ENCODE assay signal across 1 cellular context in the genomic region with DNA sequence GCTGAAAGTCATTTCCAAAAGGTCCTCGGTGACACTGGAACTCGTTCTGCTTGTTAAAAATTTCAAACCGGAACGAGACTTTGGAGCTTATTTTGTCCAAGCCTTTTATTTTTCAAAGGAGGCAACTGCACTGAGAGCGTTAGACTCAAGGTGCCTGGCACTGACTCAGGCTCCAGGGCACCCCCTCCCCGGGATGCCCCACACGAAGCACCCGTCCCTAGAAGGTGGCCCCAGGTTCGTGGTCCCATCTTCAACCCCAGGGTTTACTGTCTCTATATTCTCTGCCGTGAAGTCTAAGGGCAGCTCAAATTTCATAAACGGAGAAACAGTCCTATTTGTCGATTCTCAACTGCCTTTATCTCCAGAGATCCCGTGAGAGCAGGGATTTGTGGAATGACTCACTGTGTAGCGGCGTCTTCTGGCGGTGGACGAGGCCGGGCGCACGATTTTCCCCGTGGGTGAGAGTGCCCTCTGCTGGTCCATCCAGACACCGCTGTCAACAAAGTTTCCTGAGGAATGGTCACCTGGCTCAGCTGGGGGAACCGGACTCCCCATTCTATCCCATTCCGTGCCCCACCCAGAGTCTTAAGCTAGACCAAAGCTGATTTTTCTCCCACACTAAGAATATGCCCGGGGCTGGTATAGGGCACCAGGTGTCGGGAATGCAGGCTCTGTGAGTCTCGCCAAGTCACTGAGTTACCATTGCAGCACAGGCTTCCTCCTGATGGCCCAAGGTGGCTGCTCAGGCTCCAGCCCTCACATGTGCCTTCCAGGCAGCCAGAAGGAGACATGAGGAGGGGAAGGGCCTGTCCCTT.
A peak's percentile ranks its signal among the peaks of the same experiment; 100 is the strongest.
TF ChIP-seq lines count a peak whose summit lies in the region.

No MANE protein-coding gene starts in this region.

TF ChIP-seq in HEK293, 187 proteins besides CTCF, POLR2A, EP300 and RAD21 (continued from another document and continues in another):
- TF ChIP-seq, protein P1, sequence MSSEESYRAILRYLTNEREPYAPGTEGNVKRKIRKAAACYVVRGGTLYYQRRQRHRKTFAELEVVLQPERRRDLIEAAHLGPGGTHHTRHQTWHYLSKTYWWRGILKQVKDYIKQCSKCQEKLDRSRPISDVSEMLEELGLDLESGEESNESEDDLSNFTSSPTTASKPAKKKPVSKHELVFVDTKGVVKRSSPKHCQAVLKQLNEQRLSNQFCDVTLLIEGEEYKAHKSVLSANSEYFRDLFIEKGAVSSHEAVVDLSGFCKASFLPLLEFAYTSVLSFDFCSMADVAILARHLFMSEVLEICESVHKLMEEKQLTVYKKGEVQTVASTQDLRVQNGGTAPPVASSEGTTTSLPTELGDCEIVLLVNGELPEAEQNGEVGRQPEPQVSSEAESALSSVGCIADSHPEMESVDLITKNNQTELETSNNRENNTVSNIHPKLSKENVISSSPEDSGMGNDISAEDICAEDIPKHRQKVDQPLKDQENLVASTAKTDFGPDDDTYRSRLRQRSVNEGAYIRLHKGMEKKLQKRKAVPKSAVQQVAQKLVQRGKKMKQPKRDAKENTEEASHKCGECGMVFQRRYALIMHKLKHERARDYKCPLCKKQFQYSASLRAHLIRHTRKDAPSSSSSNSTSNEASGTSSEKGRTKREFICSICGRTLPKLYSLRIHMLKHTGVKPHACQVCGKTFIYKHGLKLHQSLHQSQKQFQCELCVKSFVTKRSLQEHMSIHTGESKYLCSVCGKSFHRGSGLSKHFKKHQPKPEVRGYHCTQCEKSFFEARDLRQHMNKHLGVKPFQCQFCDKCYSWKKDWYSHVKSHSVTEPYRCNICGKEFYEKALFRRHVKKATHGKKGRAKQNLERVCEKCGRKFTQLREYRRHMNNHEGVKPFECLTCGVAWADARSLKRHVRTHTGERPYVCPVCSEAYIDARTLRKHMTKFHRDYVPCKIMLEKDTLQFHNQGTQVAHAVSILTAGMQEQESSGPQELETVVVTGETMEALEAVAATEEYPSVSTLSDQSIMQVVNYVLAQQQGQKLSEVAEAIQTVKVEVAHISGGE (tag by site-specific recombination; conservative IDR thresholded peaks at IDR 0.05; ENCODE audit: low read depth), result no peak
- TF ChIP-seq ZNF555 (tag by site-specific recombination; conservative IDR thresholded peaks at IDR 0.05) (no peak), ZNF16 (tag by site-specific recombination; IDR thresholded peaks at IDR 0.05; ENCODE audit: low read depth) (no peak), ZSCAN30 (tag by site-specific recombination; IDR thresholded peaks at IDR 0.05) (no peak), TCF7L2 (IDR thresholded peaks at IDR 0.05; ENCODE audit: borderline replicate concordance, low read depth, low read length) (no peak), ZFP41 (tag by site-specific recombination; IDR thresholded peaks at IDR 0.05; ENCODE audit: borderline replicate concordance) (no peak), ZNF324 (tag by site-specific recombination; IDR thresholded peaks at IDR 0.05) (no peak), ZFP69B (tag by site-specific recombination; IDR thresholded peaks at IDR 0.05) (no peak), ZNF138 (tag by site-specific recombination; IDR thresholded peaks at IDR 0.05; ENCODE audit: borderline replicate concordance) (no peak), ZNF354C (tag by site-specific recombination; IDR thresholded peaks at IDR 0.05; ENCODE audit: borderline replicate concordance, low read depth) (no peak), GLI4 (tag by site-specific recombination; IDR thresholded peaks at IDR 0.05) (no peak), ZNF157 (tag by site-specific recombination; IDR thresholded peaks at IDR 0.05) (no peak), ZNF626 (tag by site-specific recombination; IDR thresholded peaks at IDR 0.05) (no peak), MYNN (tag by site-specific recombination; IDR thresholded peaks at IDR 0.05; ENCODE audit: borderline replicate concordance) (no peak), ZNF629 (tag by site-specific recombination; IDR thresholded peaks at IDR 0.05) (peak; percentile 30; the same call in 1 of the 2 replicates), HOXD13 (CRISPR knock-in tag; IDR thresholded peaks at IDR 0.05; ENCODE audit: borderline replicate concordance) (no peak), ZNF146 (tag by site-specific recombination; IDR thresholded peaks at IDR 0.05) (no peak), ZFP37 (tag by site-specific recombination; IDR thresholded peaks at IDR 0.05) (no peak), GLIS2 (tag by site-specific recombination; IDR thresholded peaks at IDR 0.05) (peak; percentile 63), ZNF426 (tag by site-specific recombination; IDR thresholded peaks at IDR 0.05) (no peak), ZNF155 (tag by site-specific recombination; IDR thresholded peaks at IDR 0.05) (no peak), KLF8 (tag by site-specific recombination; IDR thresholded peaks at IDR 0.05) (peak; percentile 27; the same call in 1 of the 2 replicates), ZNF660 (tag by site-specific recombination; IDR thresholded peaks at IDR 0.05) (peak; percentile 74; the same call in 1 of the 2 replicates), ZNF623 (tag by site-specific recombination; IDR thresholded peaks at IDR 0.05) (no peak), SP7 (tag by site-specific recombination; IDR thresholded peaks at IDR 0.05) (peak; percentile 54; the same call in 1 of the 2 replicates)
- TF ChIP-seq, protein P2, sequence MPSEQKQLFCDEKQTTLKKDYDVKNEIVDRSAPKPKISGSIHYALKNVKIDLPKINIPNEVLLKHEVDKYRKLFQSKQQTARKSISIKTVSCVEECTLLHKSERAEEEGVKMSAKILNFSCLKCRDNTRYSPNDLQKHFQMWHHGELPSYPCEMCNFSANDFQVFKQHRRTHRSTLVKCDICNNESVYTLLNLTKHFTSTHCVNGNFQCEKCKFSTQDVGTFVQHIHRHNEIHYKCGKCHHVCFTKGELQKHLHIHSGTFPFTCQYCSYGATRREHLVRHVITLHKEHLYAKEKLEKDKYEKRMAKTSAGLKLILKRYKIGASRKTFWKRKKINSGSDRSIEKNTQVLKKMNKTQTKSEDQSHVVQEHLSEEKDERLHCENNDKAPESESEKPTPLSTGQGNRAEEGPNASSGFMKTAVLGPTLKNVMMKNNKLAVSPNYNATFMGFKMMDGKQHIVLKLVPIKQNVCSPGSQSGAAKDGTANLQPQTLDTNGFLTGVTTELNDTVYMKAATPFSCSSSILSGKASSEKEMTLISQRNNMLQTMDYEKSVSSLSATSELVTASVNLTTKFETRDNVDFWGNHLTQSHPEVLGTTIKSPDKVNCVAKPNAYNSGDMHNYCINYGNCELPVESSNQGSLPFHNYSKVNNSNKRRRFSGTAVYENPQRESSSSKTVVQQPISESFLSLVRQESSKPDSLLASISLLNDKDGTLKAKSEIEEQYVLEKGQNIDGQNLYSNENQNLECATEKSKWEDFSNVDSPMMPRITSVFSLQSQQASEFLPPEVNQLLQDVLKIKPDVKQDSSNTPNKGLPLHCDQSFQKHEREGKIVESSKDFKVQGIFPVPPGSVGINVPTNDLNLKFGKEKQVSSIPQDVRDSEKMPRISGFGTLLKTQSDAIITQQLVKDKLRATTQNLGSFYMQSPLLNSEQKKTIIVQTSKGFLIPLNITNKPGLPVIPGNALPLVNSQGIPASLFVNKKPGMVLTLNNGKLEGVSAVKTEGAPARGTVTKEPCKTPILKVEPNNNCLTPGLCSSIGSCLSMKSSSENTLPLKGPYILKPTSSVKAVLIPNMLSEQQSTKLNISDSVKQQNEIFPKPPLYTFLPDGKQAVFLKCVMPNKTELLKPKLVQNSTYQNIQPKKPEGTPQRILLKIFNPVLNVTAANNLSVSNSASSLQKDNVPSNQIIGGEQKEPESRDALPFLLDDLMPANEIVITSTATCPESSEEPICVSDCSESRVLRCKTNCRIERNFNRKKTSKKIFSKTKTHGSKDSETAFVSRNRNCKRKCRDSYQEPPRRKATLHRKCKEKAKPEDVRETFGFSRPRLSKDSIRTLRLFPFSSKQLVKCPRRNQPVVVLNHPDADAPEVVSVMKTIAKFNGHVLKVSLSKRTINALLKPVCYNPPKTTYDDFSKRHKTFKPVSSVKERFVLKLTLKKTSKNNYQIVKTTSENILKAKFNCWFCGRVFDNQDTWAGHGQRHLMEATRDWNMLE (tag by site-specific recombination; conservative IDR thresholded peaks at IDR 0.05; ENCODE audit: low read depth), result 0 out of 2 replicates have a peak, but pooled peaks have one; percentile 18
- TF ChIP-seq, protein P3, sequence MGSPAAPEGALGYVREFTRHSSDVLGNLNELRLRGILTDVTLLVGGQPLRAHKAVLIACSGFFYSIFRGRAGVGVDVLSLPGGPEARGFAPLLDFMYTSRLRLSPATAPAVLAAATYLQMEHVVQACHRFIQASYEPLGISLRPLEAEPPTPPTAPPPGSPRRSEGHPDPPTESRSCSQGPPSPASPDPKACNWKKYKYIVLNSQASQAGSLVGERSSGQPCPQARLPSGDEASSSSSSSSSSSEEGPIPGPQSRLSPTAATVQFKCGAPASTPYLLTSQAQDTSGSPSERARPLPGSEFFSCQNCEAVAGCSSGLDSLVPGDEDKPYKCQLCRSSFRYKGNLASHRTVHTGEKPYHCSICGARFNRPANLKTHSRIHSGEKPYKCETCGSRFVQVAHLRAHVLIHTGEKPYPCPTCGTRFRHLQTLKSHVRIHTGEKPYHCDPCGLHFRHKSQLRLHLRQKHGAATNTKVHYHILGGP (tag by site-specific recombination; IDR thresholded peaks at IDR 0.05), result no peak
- TF ChIP-seq, protein P4, sequence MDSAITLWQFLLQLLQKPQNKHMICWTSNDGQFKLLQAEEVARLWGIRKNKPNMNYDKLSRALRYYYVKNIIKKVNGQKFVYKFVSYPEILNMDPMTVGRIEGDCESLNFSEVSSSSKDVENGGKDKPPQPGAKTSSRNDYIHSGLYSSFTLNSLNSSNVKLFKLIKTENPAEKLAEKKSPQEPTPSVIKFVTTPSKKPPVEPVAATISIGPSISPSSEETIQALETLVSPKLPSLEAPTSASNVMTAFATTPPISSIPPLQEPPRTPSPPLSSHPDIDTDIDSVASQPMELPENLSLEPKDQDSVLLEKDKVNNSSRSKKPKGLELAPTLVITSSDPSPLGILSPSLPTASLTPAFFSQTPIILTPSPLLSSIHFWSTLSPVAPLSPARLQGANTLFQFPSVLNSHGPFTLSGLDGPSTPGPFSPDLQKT (IDR thresholded peaks at IDR 0.05; ENCODE audit: borderline replicate concordance, low read depth, low read length), result no peak
- TF ChIP-seq, protein P5, sequence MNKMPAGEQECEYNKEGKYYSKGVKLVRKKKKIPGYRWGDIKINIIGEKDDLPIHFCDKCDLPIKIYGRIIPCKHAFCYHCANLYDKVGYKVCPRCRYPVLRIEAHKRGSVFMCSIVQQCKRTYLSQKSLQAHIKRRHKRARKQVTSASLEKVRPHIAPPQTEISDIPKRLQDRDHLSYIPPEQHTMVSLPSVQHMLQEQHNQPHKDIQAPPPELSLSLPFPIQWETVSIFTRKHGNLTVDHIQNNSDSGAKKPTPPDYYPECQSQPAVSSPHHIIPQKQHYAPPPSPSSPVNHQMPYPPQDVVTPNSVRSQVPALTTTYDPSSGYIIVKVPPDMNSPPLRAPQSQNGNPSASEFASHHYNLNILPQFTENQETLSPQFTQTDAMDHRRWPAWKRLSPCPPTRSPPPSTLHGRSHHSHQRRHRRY (tag by site-specific recombination; IDR thresholded peaks at IDR 0.05), result no peak
- TF ChIP-seq, protein P6, sequence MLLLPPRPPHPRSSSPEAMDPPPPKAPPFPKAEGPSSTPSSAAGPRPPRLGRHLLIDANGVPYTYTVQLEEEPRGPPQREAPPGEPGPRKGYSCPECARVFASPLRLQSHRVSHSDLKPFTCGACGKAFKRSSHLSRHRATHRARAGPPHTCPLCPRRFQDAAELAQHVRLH (tag by site-specific recombination; IDR thresholded peaks at IDR 0.05), result no peak
- TF ChIP-seq, protein P7, sequence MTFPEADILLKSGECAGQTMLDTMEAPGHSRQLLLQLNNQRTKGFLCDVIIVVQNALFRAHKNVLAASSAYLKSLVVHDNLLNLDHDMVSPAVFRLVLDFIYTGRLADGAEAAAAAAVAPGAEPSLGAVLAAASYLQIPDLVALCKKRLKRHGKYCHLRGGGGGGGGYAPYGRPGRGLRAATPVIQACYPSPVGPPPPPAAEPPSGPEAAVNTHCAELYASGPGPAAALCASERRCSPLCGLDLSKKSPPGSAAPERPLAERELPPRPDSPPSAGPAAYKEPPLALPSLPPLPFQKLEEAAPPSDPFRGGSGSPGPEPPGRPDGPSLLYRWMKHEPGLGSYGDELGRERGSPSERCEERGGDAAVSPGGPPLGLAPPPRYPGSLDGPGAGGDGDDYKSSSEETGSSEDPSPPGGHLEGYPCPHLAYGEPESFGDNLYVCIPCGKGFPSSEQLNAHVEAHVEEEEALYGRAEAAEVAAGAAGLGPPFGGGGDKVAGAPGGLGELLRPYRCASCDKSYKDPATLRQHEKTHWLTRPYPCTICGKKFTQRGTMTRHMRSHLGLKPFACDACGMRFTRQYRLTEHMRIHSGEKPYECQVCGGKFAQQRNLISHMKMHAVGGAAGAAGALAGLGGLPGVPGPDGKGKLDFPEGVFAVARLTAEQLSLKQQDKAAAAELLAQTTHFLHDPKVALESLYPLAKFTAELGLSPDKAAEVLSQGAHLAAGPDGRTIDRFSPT (tag by site-specific recombination; IDR thresholded peaks at IDR 0.05), result no peak
- TF ChIP-seq, protein P8, sequence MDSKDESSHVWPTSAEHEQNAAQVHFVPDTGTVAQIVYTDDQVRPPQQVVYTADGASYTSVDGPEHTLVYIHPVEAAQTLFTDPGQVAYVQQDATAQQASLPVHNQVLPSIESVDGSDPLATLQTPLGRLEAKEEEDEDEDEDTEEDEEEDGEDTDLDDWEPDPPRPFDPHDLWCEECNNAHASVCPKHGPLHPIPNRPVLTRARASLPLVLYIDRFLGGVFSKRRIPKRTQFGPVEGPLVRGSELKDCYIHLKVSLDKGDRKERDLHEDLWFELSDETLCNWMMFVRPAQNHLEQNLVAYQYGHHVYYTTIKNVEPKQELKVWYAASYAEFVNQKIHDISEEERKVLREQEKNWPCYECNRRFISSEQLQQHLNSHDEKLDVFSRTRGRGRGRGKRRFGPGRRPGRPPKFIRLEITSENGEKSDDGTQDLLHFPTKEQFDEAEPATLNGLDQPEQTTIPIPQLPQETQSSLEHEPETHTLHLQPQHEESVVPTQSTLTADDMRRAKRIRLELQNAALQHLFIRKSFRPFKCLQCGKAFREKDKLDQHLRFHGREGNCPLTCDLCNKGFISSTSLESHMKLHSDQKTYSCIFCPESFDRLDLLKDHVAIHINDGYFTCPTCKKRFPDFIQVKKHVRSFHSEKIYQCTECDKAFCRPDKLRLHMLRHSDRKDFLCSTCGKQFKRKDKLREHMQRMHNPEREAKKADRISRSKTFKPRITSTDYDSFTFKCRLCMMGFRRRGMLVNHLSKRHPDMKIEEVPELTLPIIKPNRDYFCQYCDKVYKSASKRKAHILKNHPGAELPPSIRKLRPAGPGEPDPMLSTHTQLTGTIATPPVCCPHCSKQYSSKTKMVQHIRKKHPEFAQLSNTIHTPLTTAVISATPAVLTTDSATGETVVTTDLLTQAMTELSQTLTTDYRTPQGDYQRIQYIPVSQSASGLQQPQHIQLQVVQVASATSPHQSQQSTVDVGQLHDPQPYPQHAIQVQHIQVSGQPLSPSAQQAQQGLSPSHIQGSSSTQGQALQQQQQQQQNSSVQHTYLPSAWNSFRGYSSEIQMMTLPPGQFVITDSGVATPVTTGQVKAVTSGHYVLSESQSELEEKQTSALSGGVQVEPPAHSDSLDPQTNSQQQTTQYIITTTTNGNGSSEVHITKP (tag by site-specific recombination; IDR thresholded peaks at IDR 0.05), result peak; percentile 76
- TF ChIP-seq, protein P9, sequence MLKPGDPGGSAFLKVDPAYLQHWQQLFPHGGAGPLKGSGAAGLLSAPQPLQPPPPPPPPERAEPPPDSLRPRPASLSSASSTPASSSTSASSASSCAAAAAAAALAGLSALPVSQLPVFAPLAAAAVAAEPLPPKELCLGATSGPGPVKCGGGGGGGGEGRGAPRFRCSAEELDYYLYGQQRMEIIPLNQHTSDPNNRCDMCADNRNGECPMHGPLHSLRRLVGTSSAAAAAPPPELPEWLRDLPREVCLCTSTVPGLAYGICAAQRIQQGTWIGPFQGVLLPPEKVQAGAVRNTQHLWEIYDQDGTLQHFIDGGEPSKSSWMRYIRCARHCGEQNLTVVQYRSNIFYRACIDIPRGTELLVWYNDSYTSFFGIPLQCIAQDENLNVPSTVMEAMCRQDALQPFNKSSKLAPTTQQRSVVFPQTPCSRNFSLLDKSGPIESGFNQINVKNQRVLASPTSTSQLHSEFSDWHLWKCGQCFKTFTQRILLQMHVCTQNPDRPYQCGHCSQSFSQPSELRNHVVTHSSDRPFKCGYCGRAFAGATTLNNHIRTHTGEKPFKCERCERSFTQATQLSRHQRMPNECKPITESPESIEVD (tag by site-specific recombination; IDR thresholded peaks at IDR 0.05), result no peak
